ENCODE assay signal across 8 cellular contexts in genomic region chr5:138574744-138575193, GRCh38. TPM values are rescaled to one million over a fixed set of nuclear protein-coding genes. Genes with fewer than 3 reads are reported as not detected.
DNase-seq lines count a peak whose midpoint lies in the region; ATAC-seq and TF ChIP-seq lines count a peak whose summit lies in the region.

No MANE protein-coding gene starts in this region.

- no peaks in the 10 kb centered on the region for H3K27me3 ChIP-seq in layer of hippocampus (ENCODE audit: control insufficient read depth, insufficient read depth, low read length)
- no peaks in the 10 kb centered on the region for H3K27me3 ChIP-seq in thoracic aorta (replicated peaks; ENCODE audit: insufficient read depth)

- DNase-seq in thoracic aorta (ENCODE audit: low spot score) (no peak), NK-92 (lab: John Stamatoyannopoulos, UW; ENCODE audit: unreplicated experiment) (no peak)
- no peak for DNase-seq in stimulated activated CD4-positive, alpha-beta T cell treated with anti-CD3 and anti-CD28 coated beads, Interleukin-4, amount 100 ng/mL, for 24 hours

- ATAC-seq in HG02884 (IDR thresholded peaks at IDR 0.05; ENCODE audit: unreplicated experiment) (peak; percentile 17), thoracic aorta (ENCODE audit: insufficient number of reproducible peaks, low FRiP score, low read depth) (peak; percentile 17), GM18519 (IDR thresholded peaks at IDR 0.05; ENCODE audit: low FRiP score, unreplicated experiment) (no peak)

- H3K27ac ChIP-seq in C4-2B (peak overlapping the region; percentile 99), angular gyrus (ENCODE audit: low read depth, low read length) (peak overlapping the region; percentile 100), layer of hippocampus (ENCODE audit: low read depth, low read length) (peak overlapping the region; percentile 100), thoracic aorta (peak overlapping the region; percentile 98)

- peaks cover 30% of the 10 kb centered on the region for H3K36me3 ChIP-seq in thoracic aorta

- H3K4me3 ChIP-seq in thoracic aorta, result peak overlapping the region; percentile 98

- H3K4me1 ChIP-seq in thoracic aorta (ENCODE audit: control insufficient read depth in 1 of 2, low read depth in 2 of 2), result peaks cover 11 to 23% of the 10 kb centered on the region in 2 donors

- TF ChIP-seq CTCF in C4-2B (conservative IDR thresholded peaks at IDR 0.05) (no peak), thoracic aorta (IDR thresholded peaks at IDR 0.05) (no peak)

- no peaks in the 10 kb centered on the region for H3K9me3 ChIP-seq in thoracic aorta

RNA-seq across cellular contexts. Expression of gene HSPA9, which starts 0.4 kb away (rescaled TPM):
- total RNA-seq in thoracic aorta, result 100 to 1,000 TPM; 202 to 294 TPM

RNA-seq across cellular contexts. Expression of gene ETF1, which starts 31.7 kb away (rescaled TPM):
- 100 to 1,000 TPM in 1 of 2 donors, 10 to 100 TPM in 1; 67.6 to 115 TPM for total RNA-seq in thoracic aorta
